1 cellular context compared by ENCODE assay signal in the genomic region with DNA sequence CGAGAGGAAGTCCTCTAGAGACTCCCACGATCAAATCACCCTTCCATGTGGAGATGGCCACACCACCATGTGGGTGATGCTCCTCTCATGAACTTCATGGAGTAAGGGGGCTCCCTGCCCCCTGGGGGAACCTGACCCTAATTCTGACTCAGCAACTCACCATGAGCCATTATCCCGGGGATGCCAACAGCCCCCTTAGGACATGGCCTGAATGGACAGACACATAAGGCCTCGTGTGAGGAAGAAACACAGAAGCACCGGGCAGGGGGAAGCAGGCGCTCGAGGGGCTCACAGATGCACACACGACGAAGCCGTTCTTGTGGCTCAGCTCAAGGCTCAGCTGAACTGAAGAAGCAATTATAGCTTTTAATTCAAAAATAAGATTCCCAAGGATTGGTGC.
TF ChIP-seq lines count a peak whose summit lies in the region.

No MANE protein-coding gene starts in this region.

TF ChIP-seq in HepG2, 621 proteins besides CTCF, POLR2A, EP300 and RAD21:
- TF ChIP-seq, protein P1, sequence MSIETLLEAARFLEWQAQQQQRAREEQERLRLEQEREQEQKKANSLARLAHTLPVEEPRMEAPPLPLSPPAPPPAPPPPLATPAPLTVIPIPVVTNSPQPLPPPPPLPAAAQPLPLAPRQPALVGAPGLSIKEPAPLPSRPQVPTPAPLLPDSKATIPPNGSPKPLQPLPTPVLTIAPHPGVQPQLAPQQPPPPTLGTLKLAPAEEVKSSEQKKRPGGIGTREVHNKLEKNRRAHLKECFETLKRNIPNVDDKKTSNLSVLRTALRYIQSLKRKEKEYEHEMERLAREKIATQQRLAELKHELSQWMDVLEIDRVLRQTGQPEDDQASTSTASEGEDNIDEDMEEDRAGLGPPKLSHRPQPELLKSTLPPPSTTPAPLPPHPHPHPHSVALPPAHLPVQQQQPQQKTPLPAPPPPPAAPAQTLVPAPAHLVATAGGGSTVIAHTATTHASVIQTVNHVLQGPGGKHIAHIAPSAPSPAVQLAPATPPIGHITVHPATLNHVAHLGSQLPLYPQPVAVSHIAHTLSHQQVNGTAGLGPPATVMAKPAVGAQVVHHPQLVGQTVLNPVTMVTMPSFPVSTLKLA (IDR thresholded peaks at IDR 0.05): 0 out of 2 replicates have a peak, but pooled peaks have one; percentile 41
- TF ChIP-seq GLI4 (CRISPR knock-in tag; IDR thresholded peaks at IDR 0.05; ENCODE audit: borderline replicate concordance) (no peak), ZNF563 (CRISPR knock-in tag; IDR thresholded peaks at IDR 0.05) (no peak), ZNF841 (CRISPR knock-in tag; IDR thresholded peaks at IDR 0.05; ENCODE audit: borderline replicate concordance) (no peak)
